Comparison of ENCODE assay signal across 2 cellular contexts in the genomic region with DNA sequence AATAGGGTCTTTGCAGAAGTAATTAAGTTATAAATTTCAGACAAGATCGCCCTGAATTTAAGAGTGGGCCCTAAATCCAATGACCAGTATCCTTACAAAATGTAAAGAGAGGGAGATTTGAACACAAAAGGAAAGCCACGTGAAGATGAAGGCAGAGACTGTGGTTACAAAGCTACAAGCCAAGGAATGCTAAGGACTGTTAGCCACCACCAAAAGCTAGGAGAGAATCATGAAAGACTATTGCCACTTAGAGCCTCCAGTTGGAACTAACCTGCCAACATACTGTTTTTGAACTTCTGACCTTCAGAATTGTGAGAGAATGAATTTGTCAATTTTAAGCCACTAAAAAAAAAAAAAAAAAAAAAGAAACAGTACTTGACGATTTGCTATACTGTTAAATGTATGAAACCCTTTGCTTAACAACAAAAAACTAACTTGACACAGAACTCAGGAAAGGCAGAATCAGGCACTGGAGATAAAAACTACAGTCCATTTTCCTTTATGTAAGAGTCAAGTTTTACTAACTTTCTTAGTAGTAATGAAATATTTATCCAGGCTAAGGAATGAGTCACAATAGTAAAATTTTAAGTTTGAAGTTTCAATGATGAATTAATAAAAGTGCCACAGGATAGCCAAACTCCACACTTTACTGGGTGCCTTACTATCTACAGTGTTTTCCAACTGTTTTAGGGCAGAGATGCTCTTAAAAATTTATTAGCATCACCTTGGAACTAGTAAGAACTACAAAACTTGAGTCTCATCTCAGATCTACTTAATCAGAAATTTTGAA.
TF ChIP-seq lines count a peak whose summit lies in the region.

No MANE protein-coding gene starts in this region.

TF ChIP-seq in IMR-90, 13 proteins besides CTCF, POLR2A, EP300 and RAD21:
- TF ChIP-seq, protein P1, sequence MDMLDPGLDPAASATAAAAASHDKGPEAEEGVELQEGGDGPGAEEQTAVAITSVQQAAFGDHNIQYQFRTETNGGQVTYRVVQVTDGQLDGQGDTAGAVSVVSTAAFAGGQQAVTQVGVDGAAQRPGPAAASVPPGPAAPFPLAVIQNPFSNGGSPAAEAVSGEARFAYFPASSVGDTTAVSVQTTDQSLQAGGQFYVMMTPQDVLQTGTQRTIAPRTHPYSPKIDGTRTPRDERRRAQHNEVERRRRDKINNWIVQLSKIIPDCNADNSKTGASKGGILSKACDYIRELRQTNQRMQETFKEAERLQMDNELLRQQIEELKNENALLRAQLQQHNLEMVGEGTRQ (IDR thresholded peaks at IDR 0.05; ENCODE audit: low read depth, low read length), result no peak
- TF ChIP-seq SMC3 (IDR thresholded peaks at IDR 0.05; ENCODE audit: low read depth, low read length), result no peak
- TF ChIP-seq RFX5 (IDR thresholded peaks at IDR 0.05; ENCODE audit: low read depth, low read length), result no peak
- no peak for TF ChIP-seq MAFK (IDR thresholded peaks at IDR 0.05; ENCODE audit: low read depth, low read length)
- TF ChIP-seq FOS (IDR thresholded peaks at IDR 0.05; ENCODE audit: low read depth, low read length), result no peak
- no peak for TF ChIP-seq RCOR1 (IDR thresholded peaks at IDR 0.05; ENCODE audit: insufficient replicate concordance, low read length)
- TF ChIP-seq CHD1 (IDR thresholded peaks at IDR 0.05; ENCODE audit: low read depth, low read length), result no peak
- TF ChIP-seq MXI1 (IDR thresholded peaks at IDR 0.05; ENCODE audit: borderline replicate concordance, low read depth, low read length), result no peak
- TF ChIP-seq NFE2L2 (IDR thresholded peaks at IDR 0.05; ENCODE audit: low read depth, low read length), result no peak
- TF ChIP-seq, protein P2, sequence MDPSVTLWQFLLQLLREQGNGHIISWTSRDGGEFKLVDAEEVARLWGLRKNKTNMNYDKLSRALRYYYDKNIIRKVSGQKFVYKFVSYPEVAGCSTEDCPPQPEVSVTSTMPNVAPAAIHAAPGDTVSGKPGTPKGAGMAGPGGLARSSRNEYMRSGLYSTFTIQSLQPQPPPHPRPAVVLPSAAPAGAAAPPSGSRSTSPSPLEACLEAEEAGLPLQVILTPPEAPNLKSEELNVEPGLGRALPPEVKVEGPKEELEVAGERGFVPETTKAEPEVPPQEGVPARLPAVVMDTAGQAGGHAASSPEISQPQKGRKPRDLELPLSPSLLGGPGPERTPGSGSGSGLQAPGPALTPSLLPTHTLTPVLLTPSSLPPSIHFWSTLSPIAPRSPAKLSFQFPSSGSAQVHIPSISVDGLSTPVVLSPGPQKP (IDR thresholded peaks at IDR 0.05; ENCODE audit: borderline replicate concordance, low read depth, low read length), result no peak
- no peak for TF ChIP-seq MAZ (IDR thresholded peaks at IDR 0.05; ENCODE audit: borderline replicate concordance, low read depth, low read length)
- no peak for TF ChIP-seq CEBPB (IDR thresholded peaks at IDR 0.05; ENCODE audit: low read depth, low read length)
- no peak for TF ChIP-seq BHLHE40 (IDR thresholded peaks at IDR 0.05; ENCODE audit: low read depth, low read length)

TF ChIP-seq in H1, 55 proteins besides CTCF, POLR2A, EP300 and RAD21:
- TF ChIP-seq MAFK (IDR thresholded peaks at IDR 0.05; ENCODE audit: low read depth, low read length), result no peak
- TF ChIP-seq, protein P3, sequence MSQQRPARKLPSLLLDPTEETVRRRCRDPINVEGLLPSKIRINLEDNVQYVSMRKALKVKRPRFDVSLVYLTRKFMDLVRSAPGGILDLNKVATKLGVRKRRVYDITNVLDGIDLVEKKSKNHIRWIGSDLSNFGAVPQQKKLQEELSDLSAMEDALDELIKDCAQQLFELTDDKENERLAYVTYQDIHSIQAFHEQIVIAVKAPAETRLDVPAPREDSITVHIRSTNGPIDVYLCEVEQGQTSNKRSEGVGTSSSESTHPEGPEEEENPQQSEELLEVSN (IDR thresholded peaks at IDR 0.05), result no peak
- no peak for TF ChIP-seq EGR1 (IDR thresholded peaks at IDR 0.05; ENCODE audit: borderline replicate concordance, low read depth, low read length)
- TF ChIP-seq CREB1 (IDR thresholded peaks at IDR 0.05), result no peak
- TF ChIP-seq, protein P4, sequence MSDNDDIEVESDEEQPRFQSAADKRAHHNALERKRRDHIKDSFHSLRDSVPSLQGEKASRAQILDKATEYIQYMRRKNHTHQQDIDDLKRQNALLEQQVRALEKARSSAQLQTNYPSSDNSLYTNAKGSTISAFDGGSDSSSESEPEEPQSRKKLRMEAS (IDR thresholded peaks at IDR 0.05), result 0 out of 2 replicates have a peak, but pooled peaks have one; percentile 23
- no peak for TF ChIP-seq ZNF274 (IDR thresholded peaks at IDR 0.05; ENCODE audit: borderline replicate concordance, extremely low read depth, low read length)
